In genomic region chr17:49851387-49852291, GRCh38 we compare ENCODE assay signal across 8 cellular contexts. TPM values are rescaled to one million over a fixed set of nuclear protein-coding genes. Genes with fewer than 3 reads are reported as not detected.
A peak's percentile ranks its signal among the peaks of the same experiment; 100 is the strongest.
DNase-seq lines count a peak whose midpoint lies in the region; ATAC-seq, FAIRE-seq and TF ChIP-seq lines count a peak whose summit lies in the region.

No MANE protein-coding gene starts in this region.

- no TSS peak for BruUV-seq in endothelial cell of umbilical vein (replicated peaks; lab: Mats Ljungman, UMichigan)

- no peaks in the 10 kb centered on the region for H4K20me1 ChIP-seq in endothelial cell of umbilical vein (replicated peaks; ENCODE audit: control insufficient read depth, extremely low read depth, insufficient read depth, low read length)

- no peaks in the 10 kb centered on the region for H3K27me3 ChIP-seq in endothelial cell of umbilical vein (ENCODE audit: control insufficient read depth in 2 of 2, insufficient read depth in 2 of 2, low read length in 2 of 2)

- DNase-seq in NCI-H1092 treated with DMSO at 0.1 percent for 48 hours (lab: John Stamatoyannopoulos, UW) = peak; percentile 34
- no peak for DNase-seq in NCI-H1092 (lab: John Stamatoyannopoulos, UW)
- peak; percentile 87 for DNase-seq in NCI-H82 (lab: John Stamatoyannopoulos, UW)
- DNase-seq in activated CD8-positive, alpha-beta memory T cell treated with anti-CD3 and anti-CD28 coated beads, Interleukin-2, amount 10 ng/mL, durations not matched to agents 7 days and 5 days = peak; percentile 75
- peak; percentile 73 for DNase-seq in endothelial cell of umbilical vein (ENCODE audit: low read depth, low spot score)
- peak; percentile 64 for DNase-seq in mucosa of gallbladder (ENCODE audit: low spot score)
- peak; percentile 44 to 62 for DNase-seq in stimulated activated CD8-positive, alpha-beta memory T cell treated with anti-CD3 and anti-CD28 coated beads, Interleukin-2, amount 100 ng/mL, for 48 hours (ENCODE audit: low read depth in 2 of 2)

- no peak for TF ChIP-seq POLR2A in endothelial cell of umbilical vein (IDR thresholded peaks at IDR 0.05; ENCODE audit: low read depth, low read length)

- CTCF ChIA-PET in activated CD8-positive, alpha-beta memory T cell treated with anti-CD3 and anti-CD28 coated beads, Interleukin-2, amount 10 ng/mL, durations not matched to agents 7 days and 5 days (lab: Charles Lee) = interaction anchor here (0.7 to 16.3 kb wide), 18 partner anchors 9 to 284 kb away, joined by 3 to 202 read pairs (median 6); partner anchors contain the start of genes DLX3, NXPH3 and SLC35B1
- CTCF ChIA-PET in endothelial cell of umbilical vein (lab: Charles Lee) = interaction anchor here (0.6 to 4.2 kb wide), 37 partner anchors 10 to 295 kb away, joined by 3 to 53 read pairs (median 4); partner anchors contain the start of genes DLX3, FAM117A, KAT7 and SLC35B1

- peaks cover 6% of the 10 kb centered on the region for H3K4me1 ChIP-seq in endothelial cell of umbilical vein (ENCODE audit: control insufficient read depth, extremely low read depth, insufficient read depth, low read length)

- H3K9me3 ChIP-seq in endothelial cell of umbilical vein (replicated peaks; ENCODE audit: control insufficient read depth, insufficient read depth, low read length) = no peaks in the 10 kb centered on the region

- H3K4me1 Mint-ChIP-seq in activated CD8-positive, alpha-beta memory T cell treated with anti-CD3 and anti-CD28 coated beads, Interleukin-2, amount 10 ng/mL, durations not matched to agents 7 days and 5 days = peaks cover 13% of the 10 kb centered on the region

- H3K4me2 ChIP-seq in endothelial cell of umbilical vein (ENCODE audit: insufficient read depth, low read length) = peak overlapping the region; percentile 2

- peak overlapping the region; percentile 48 for H2AFZ ChIP-seq in endothelial cell of umbilical vein (ENCODE audit: low read depth, low read length)

- H3K27ac ChIP-seq in endothelial cell of umbilical vein (ENCODE audit: insufficient read depth, low read depth, low read length) = peak overlapping the region; percentile 1

- peaks cover 0 to 7% of the 10 kb centered on the region in 2 experiments for H3K36me3 ChIP-seq in endothelial cell of umbilical vein (ENCODE audit: control insufficient read depth in 2 of 2, extremely low read depth in 1 of 2, insufficient read depth in 2 of 2, low read length in 2 of 2)

- no peaks in the 10 kb centered on the region for H3K9me1 ChIP-seq in endothelial cell of umbilical vein (replicated peaks; ENCODE audit: control insufficient read depth, extremely low read depth, insufficient read depth, low read length)

- peak; percentile 79 for ATAC-seq in activated CD8-positive, alpha-beta memory T cell treated with anti-CD3 and anti-CD28 coated beads, Interleukin-2, amount 10 ng/mL, durations not matched to agents 7 days and 5 days
- no peak for ATAC-seq in GM21825 (IDR thresholded peaks at IDR 0.05; ENCODE audit: unreplicated experiment)

- FAIRE-seq in endothelial cell of umbilical vein (lab: Jason Lieb, UNC) = peak; percentile 91

- peak overlapping the region; percentile 79 for H3K4me3 Mint-ChIP-seq in activated CD8-positive, alpha-beta memory T cell treated with anti-CD3 and anti-CD28 coated beads, Interleukin-2, amount 10 ng/mL, durations not matched to agents 7 days and 5 days

- dilution Hi-C loops in endothelial cell of umbilical vein (cut with MboI; ENCODE audit: extremely low pct_ligation_motif_present, low sequenced_read_pairs) = no loop called here

- no peaks in the 10 kb centered on the region for H3K9me3 Mint-ChIP-seq in activated CD8-positive, alpha-beta memory T cell treated with anti-CD3 and anti-CD28 coated beads, Interleukin-2, amount 10 ng/mL, durations not matched to agents 7 days and 5 days (ENCODE audit: low read depth)

- peak; percentile 71 to 92 for TF ChIP-seq CTCF in endothelial cell of umbilical vein (IDR thresholded peaks at IDR 0.05; ENCODE audit: extremely low read depth in 1 of 2, insufficient read depth in 1 of 2, low read depth in 1 of 2, low read length in 2 of 2)

- H3K9ac ChIP-seq in endothelial cell of umbilical vein (replicated peaks; ENCODE audit: extremely low read depth, insufficient read depth, low read length) = peak overlapping the region; percentile 40

- peak overlapping the region; percentile 18 to 41 (median 36) for H3K4me3 ChIP-seq in endothelial cell of umbilical vein (replicated peaks in 1 of 3; ENCODE audit: insufficient read depth in 1 of 3, low read depth in 1 of 3, low read length in 3 of 3)

- H3K36me3 Mint-ChIP-seq in activated CD8-positive, alpha-beta memory T cell treated with anti-CD3 and anti-CD28 coated beads, Interleukin-2, amount 10 ng/mL, durations not matched to agents 7 days and 5 days = no peaks in the 10 kb centered on the region

- no peaks in the 10 kb centered on the region for H3K79me2 ChIP-seq in endothelial cell of umbilical vein (ENCODE audit: control insufficient read depth, insufficient read depth, low read length)

- POLR2A ChIA-PET in endothelial cell of umbilical vein (lab: Charles Lee) = interaction anchor here (1.4 kb wide), 1 partner anchor 87 kb away, joined by 4 read pairs; the partner anchor contains the start of gene FAM117A

- H3K27ac Mint-ChIP-seq in activated CD8-positive, alpha-beta memory T cell treated with anti-CD3 and anti-CD28 coated beads, Interleukin-2, amount 10 ng/mL, durations not matched to agents 7 days and 5 days = peak overlapping the region; percentile 80

- intact Hi-C loops in endothelial cell of umbilical vein (cut with micrococcal nuclease) = loop anchor here (1.0 kb wide), 3 partner anchors 63 to 283 kb away; partner anchors contain the start of gene KAT7

- H3K27me3 Mint-ChIP-seq in activated CD8-positive, alpha-beta memory T cell treated with anti-CD3 and anti-CD28 coated beads, Interleukin-2, amount 10 ng/mL, durations not matched to agents 7 days and 5 days = peaks cover 18% of the 10 kb centered on the region

TF ChIP-seq in endothelial cell of umbilical vein, 7 proteins besides CTCF, POLR2A, EP300 and RAD21:
- no peak for TF ChIP-seq GATA2 (IDR thresholded peaks at IDR 0.05; ENCODE audit: insufficient read depth, insufficient read length, low read depth, low read length)
- TF ChIP-seq MAX (IDR thresholded peaks at IDR 0.05; ENCODE audit: insufficient read depth, insufficient read length) = peak; percentile 49
- TF ChIP-seq POLR2AphosphoS5 (IDR thresholded peaks at IDR 0.05; ENCODE audit: insufficient read depth, low read depth, low read length) = peak; percentile 44

RNA-seq across cellular contexts. Expression of gene TAC4, which starts 3.8 kb away (rescaled TPM):
- total RNA-seq in activated CD8-positive, alpha-beta memory T cell treated with anti-CD3 and anti-CD28 coated beads, Interleukin-2, amount 10 ng/mL, durations not matched to agents 7 days and 5 days = not detected
- not detected in 2 replicates for total RNA-seq in endothelial cell of umbilical vein
- 0.19 and 0.27 TPM in 2 replicates for polyA plus RNA-seq in endothelial cell of umbilical vein
- polyA plus RNA-seq in endothelial cell of umbilical vein (2011; cell fraction: cytosol; rRNA removed) = 0.14 and 0.27 TPM in 2 replicates
- polyA plus RNA-seq in endothelial cell of umbilical vein (2011; cell fraction: nucleus; rRNA removed) = 0.32 TPM in 1 of 2 replicates, not detected in the other
- not detected in 2 replicates for polyA plus RNA-seq in endothelial cell of umbilical vein (2012)
- polyA minus RNA-seq in endothelial cell of umbilical vein = not detected in 2 replicates
- polyA minus RNA-seq in endothelial cell of umbilical vein (2011; cell fraction: cytosol; rRNA and poly(A)+ RNA removed) = not detected
- not detected in 2 replicates for polyA minus RNA-seq in endothelial cell of umbilical vein (2011; cell fraction: nucleus; rRNA and poly(A)+ RNA removed)
- total RNA-seq in mucosa of gallbladder = not detected
